Comparison of ENCODE assay signal across 8 cellular contexts in the genomic region with DNA sequence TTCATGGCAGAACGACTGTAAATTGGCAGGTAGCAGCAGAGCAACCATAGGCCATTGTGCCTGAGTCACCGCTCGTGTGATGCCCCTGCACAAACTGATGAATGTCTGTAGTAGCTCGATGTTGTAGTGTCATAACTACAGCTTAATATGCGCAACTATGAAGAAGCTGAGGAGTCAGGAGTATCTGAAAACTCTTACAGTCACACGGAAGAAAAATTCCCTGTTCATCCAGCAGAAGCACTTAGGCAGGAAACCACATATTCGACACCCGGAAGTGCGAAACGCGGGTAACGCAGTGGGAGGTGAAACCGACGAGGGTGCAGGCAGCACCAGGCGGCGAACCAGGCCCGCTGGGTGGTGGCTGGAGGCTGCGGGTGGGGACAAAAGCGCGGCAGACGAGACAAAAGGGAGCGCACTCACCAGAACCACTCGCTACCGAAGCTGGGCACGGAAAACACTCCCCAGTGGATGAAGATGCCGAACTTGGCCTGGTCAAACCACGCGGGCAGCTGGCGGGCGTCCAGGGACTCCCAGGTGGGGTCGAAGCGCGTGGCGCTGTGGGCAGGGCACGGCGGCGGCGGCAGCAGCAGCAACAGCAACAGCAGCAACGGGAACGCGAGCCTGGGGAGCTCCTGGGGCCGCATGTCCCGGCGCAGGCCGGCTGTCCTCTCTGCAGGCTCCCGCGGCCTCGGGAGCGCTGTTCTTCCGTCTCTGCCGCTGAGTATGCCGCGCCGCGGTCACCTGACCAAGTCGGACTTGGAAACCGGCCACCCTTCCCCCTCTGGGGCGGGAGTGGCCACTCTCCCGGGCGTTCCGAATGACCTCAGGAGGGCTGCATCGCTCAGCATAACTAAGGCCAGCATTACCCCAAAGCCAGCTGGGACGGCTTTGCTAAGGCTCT. TPM values are rescaled to one million over a fixed set of nuclear protein-coding genes. Genes with fewer than 3 reads are reported as not detected.
DNase-seq lines count a peak whose midpoint lies in the region; ATAC-seq and TF ChIP-seq lines count a peak whose summit lies in the region.

A gene with protein sequence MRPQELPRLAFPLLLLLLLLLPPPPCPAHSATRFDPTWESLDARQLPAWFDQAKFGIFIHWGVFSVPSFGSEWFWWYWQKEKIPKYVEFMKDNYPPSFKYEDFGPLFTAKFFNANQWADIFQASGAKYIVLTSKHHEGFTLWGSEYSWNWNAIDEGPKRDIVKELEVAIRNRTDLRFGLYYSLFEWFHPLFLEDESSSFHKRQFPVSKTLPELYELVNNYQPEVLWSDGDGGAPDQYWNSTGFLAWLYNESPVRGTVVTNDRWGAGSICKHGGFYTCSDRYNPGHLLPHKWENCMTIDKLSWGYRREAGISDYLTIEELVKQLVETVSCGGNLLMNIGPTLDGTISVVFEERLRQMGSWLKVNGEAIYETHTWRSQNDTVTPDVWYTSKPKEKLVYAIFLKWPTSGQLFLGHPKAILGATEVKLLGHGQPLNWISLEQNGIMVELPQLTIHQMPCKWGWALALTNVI (minus strand): TSS at position 730 of the 901 bp plus-strand sequence. CDS start 86 bp downstream, at position 644.

- no peaks in the 10 kb centered on the region for H3K9me3 Mint-ChIP-seq in WTC11

- CTCF ChIA-PET in WTC11 (lab: Charles Lee), result interaction anchor here (0.9 to 2.6 kb wide), 4 partner anchors 10 to 451 kb away, joined by 3 to 22 read pairs (median 4); no protein-coding TSS in a partner anchor
- CTCF ChIA-PET in mammary epithelial cell (lab: Charles Lee; ENCODE audit: low non-redundant PET), result no interaction called here

- in situ Hi-C loops in mammary epithelial cell (cut with MboI; ENCODE audit: low sequenced_read_pairs in 2 of 2), result no loop called here

- no TSS peak for BruUV-seq in mammary epithelial cell (replicated peaks; lab: Mats Ljungman, UMichigan)

- H3K9me3 ChIP-seq in mammary epithelial cell (replicated peaks; ENCODE audit: insufficient read depth, low read length), result no peaks in the 10 kb centered on the region
- H3K9me3 ChIP-seq in iPS-20b (ENCODE audit: insufficient read depth, low read depth, low read length), result no peaks in the 10 kb centered on the region
- H3K9me3 ChIP-seq in skeletal muscle tissue (ENCODE audit: control insufficient read depth in 3 of 3, low read length in 3 of 3), result no peaks in the 10 kb centered on the region

- peaks cover 25% of the 10 kb centered on the region for H3K4me1 Mint-ChIP-seq in WTC11

- H3K9ac ChIP-seq in mammary epithelial cell (ENCODE audit: insufficient read depth, low read length), result no peak within 1 kb of the TSS
- H3K9ac ChIP-seq in iPS-20b (ENCODE audit: low read depth, low read length), result peak within 1 kb of the TSS; percentile 92
- peak within 1 kb of the TSS; percentile 73 to 86 (median 79) for H3K9ac ChIP-seq in skeletal muscle tissue (ENCODE audit: low read depth in 1 of 3, low read length in 3 of 3)

- H2AFZ ChIP-seq in mammary epithelial cell (ENCODE audit: low read depth, low read length), result peak within 1 kb of the TSS; percentile 100

- H3K36me3 ChIP-seq in H7 (replicated peaks; ENCODE audit: control insufficient read depth, insufficient read depth, low read length) (peaks cover 3% of the 10 kb centered on the region), mammary epithelial cell (ENCODE audit: insufficient read depth, low read length) (no peaks in the 10 kb centered on the region), iPS-20b (ENCODE audit: insufficient read depth, low read depth, low read length) (peaks cover 12% of the 10 kb centered on the region), skeletal muscle tissue (ENCODE audit: control insufficient read depth in 3 of 3, insufficient read depth in 3 of 3, low read length in 3 of 3) (peaks cover 0 to 6% (median 5%) of the 10 kb centered on the region in 3 donors)

- peak within 1 kb of the TSS; percentile 82 for H3K27ac Mint-ChIP-seq in WTC11

- H3K27me3 ChIP-seq in H7 (ENCODE audit: control insufficient read depth, insufficient read depth, low read length) (no peaks in the 10 kb centered on the region; the same call in 1 of the 2 replicates), mammary epithelial cell (ENCODE audit: insufficient read depth, low read length) (peaks cover 2% of the 10 kb centered on the region), iPS-20b (ENCODE audit: insufficient read depth, low read length) (peaks cover 24% of the 10 kb centered on the region), skeletal muscle tissue (ENCODE audit: control insufficient read depth in 3 of 3, insufficient read depth in 3 of 3, low read length in 3 of 3) (no peaks in the 10 kb centered on the region)

- H3K4me3 Mint-ChIP-seq in WTC11, result peak within 1 kb of the TSS; percentile 83

- no peak for TF ChIP-seq CTCF in WTC11 (IDR thresholded peaks at IDR 0.05)
- TF ChIP-seq CTCF in mammary epithelial cell (conservative IDR thresholded peaks at IDR 0.05 in 1 of 2, IDR thresholded peaks at IDR 0.05 in 1 of 2; ENCODE audit: extremely low read depth in 1 of 2, insufficient read depth in 1 of 2, low read depth in 1 of 2, low read length in 2 of 2), result no peak

- H3K27ac ChIP-seq in mammary epithelial cell (ENCODE audit: insufficient read depth, low read depth, low read length) (no peak within 1 kb of the TSS), iPS-20b (ENCODE audit: low read length) (peak within 1 kb of the TSS; percentile 72), skeletal muscle tissue (ENCODE audit: low read depth, low read length) (peak within 1 kb of the TSS; percentile 75)

- H3K4me2 ChIP-seq in mammary epithelial cell (ENCODE audit: insufficient read depth, low read depth, low read length), result peak within 1 kb of the TSS; percentile 95

- WGBS in mammary epithelial cell (ENCODE audit: low coverage, missing lambda C conversion rate), result 17% methylated on average over 47 of the region's 63 CpGs

- no peaks in the 10 kb centered on the region for H4K20me1 ChIP-seq in mammary epithelial cell (ENCODE audit: insufficient read depth, low read length)

- H3K4me3 ChIP-seq in H7 (ENCODE audit: insufficient read depth, low read depth, low read length) (peak within 1 kb of the TSS; percentile 79), mammary epithelial cell (replicated peaks in 1 of 3; ENCODE audit: insufficient read depth in 1 of 3, low read depth in 2 of 3, low read length in 3 of 3) (peak within 1 kb of the TSS; percentile 43 to 56 (median 51)), iPS-20b (ENCODE audit: low read length) (peak within 1 kb of the TSS; percentile 81), skeletal muscle tissue (ENCODE audit: low read length in 3 of 3) (peak within 1 kb of the TSS; percentile 72 to 91 (median 87))

- H3K27me3 Mint-ChIP-seq in WTC11 (ENCODE audit: low read depth), result peaks cover 10% of the 10 kb centered on the region

- peak; percentile 90 for ATAC-seq in WTC11

- H3K4me1 ChIP-seq in mammary epithelial cell (ENCODE audit: insufficient read depth, low read length), result peaks cover 13% of the 10 kb centered on the region
- H3K4me1 ChIP-seq in iPS-20b (ENCODE audit: insufficient read depth, low read length), result peaks cover 5% of the 10 kb centered on the region; the same call in 1 of the 2 replicates
- H3K4me1 ChIP-seq in skeletal muscle tissue (ENCODE audit: control insufficient read depth in 3 of 3, insufficient read depth in 3 of 3, low read length in 3 of 3), result peaks cover 19 to 29% (median 24%) of the 10 kb centered on the region in 3 donors

- POLR2A ChIA-PET in WTC11 (lab: Charles Lee), result interaction anchor here (0.6 to 1.5 kb wide), 2 partner anchors 332 to 353 kb away, joined by 3 to 4 read pairs; partner anchors contain the start of genes LTV1 and ZC2HC1B

- no peaks in the 10 kb centered on the region for H3K79me2 ChIP-seq in mammary epithelial cell (ENCODE audit: insufficient read depth, low read length)

- intact Hi-C loops in mammary epithelial cell (cut with micrococcal nuclease), result no loop called here

- peak; percentile 92 for DNase-seq in GM03348 (ENCODE audit: low spot score)
- DNase-seq in H7, result peak; percentile 89
- DNase-seq in MV-4-11 (lab: John Stamatoyannopoulos, UW), result peak; percentile 76
- peak; percentile 87 for DNase-seq in WTC11 (ENCODE audit: low spot score)
- DNase-seq in mammary epithelial cell, result peak; percentile 17
- DNase-seq in NCI-H1694 (lab: John Stamatoyannopoulos, UW), result no peak

- H3K36me3 Mint-ChIP-seq in WTC11, result peaks cover 16% of the 10 kb centered on the region

- dilution Hi-C loops in mammary epithelial cell (cut with HindIII; ENCODE audit: low sequenced_read_pairs), result no loop called here

TF ChIP-seq in WTC11, 78 proteins besides CTCF, POLR2A, EP300 and RAD21 (continues in another document):
- TF ChIP-seq ZNF416 (CRISPR knock-in tag; IDR thresholded peaks at IDR 0.05) (no peak), MXD4 (CRISPR knock-in tag; IDR thresholded peaks at IDR 0.05; ENCODE audit: borderline replicate concordance) (no peak), TP53 (CRISPR knock-in tag; IDR thresholded peaks at IDR 0.05) (no peak), TEAD4 (CRISPR knock-in tag; IDR thresholded peaks at IDR 0.05) (peak; percentile 42; the same call in 1 of the 2 replicates), HMGA2 (CRISPR knock-in tag; IDR thresholded peaks at IDR 0.05) (no peak), E2F5 (CRISPR knock-in tag; IDR thresholded peaks at IDR 0.05) (peak; percentile 74; the same call in 1 of the 2 replicates), SOX15 (CRISPR knock-in tag; IDR thresholded peaks at IDR 0.05) (no peak), NR1H2 (CRISPR knock-in tag; IDR thresholded peaks at IDR 0.05) (no peak)
- TF ChIP-seq, protein P1, sequence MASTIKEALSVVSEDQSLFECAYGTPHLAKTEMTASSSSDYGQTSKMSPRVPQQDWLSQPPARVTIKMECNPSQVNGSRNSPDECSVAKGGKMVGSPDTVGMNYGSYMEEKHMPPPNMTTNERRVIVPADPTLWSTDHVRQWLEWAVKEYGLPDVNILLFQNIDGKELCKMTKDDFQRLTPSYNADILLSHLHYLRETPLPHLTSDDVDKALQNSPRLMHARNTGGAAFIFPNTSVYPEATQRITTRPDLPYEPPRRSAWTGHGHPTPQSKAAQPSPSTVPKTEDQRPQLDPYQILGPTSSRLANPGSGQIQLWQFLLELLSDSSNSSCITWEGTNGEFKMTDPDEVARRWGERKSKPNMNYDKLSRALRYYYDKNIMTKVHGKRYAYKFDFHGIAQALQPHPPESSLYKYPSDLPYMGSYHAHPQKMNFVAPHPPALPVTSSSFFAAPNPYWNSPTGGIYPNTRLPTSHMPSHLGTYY (CRISPR knock-in tag; IDR thresholded peaks at IDR 0.05), result no peak

RNA-seq across cellular contexts. Expression of the gene that starts here (rescaled TPM):
- 52.6 and 54.0 TPM in 2 replicates for total RNA-seq in H7 (2014; rRNA removed; shearing (Covaris generic))
- 48.5 to 55.4 TPM (median 51.8 TPM) in 3 replicates for total RNA-seq in WTC11 (2021)
- total RNA-seq in mammary epithelial cell, result 10 to 100 TPM; 22.0 to 36.2 TPM
- polyA plus RNA-seq in mammary epithelial cell, result 12.4 TPM
- polyA minus RNA-seq in mammary epithelial cell, result 21.7 TPM
- 19.3 TPM for total RNA-seq in skeletal muscle tissue
